28 cellular contexts compared by ENCODE assay signal in genomic region chr3:115552007-115552406, GRCh38.
"Had no signal": no experiment of that assay in that cellular context is flagged by ENCODE, and none has a peak within 500 bp of the region (broad histone marks: within the 10 kb centered on the region; RNA-seq: fewer than 3 reads in every experiment).

No MANE protein-coding gene starts in this region.

- H3K36me3 ChIP-seq: ascending aorta, cardiac muscle cell, SJCRH30 had no signal

- ATAC-seq: activated CD4-positive, alpha-beta T cell treated with anti-CD3 and anti-CD28 coated beads for 36 hours; activated CD4-positive, CD25-positive, alpha-beta regulatory T cell treated with anti-CD3 and anti-CD28 coated beads, Interleukin-2, amount 50 U/mL, for 24 hours; activated CD8-positive, alpha-beta T cell treated with anti-CD3 and anti-CD28 coated beads, Interleukin-2, amount 10 ng/mL, durations not matched to agents 7 days and 5 days; WTC11 had no signal

- H3K36me3 Mint-ChIP-seq: activated naive CD4-positive, alpha-beta T cell treated with anti-CD3 and anti-CD28 coated beads, Interleukin-2, amount 50 U/mL, for 24 hours; activated naive CD8-positive, alpha-beta T cell treated with anti-CD3 and anti-CD28 coated beads, Interleukin-2, amount 10 ng/mL, durations not matched to agents 7 days and 5 days; WTC11 had no signal

- H3K27ac ChIP-seq: ascending aorta, cardiac muscle cell, SJCRH30 had no signal

- DNase-seq: activated CD4-positive, alpha-beta T cell treated with anti-CD3 and anti-CD28 coated beads for 36 hours; activated CD4-positive, alpha-beta T cell treated with anti-CD3 and anti-CD28 coated beads, Interleukin-2, amount 10 ng/mL, durations not matched to agents 7 days and 5 days; activated CD4-positive, alpha-beta T cell treated with anti-CD3 and anti-CD28 coated beads, Interleukin-2, amount 50 U/mL, for 48 hours; activated CD8-positive, alpha-beta T cell treated with anti-CD3 and anti-CD28 coated beads, Interleukin-2, amount 10 ng/mL, durations not matched to agents 7 days and 5 days; activated gamma-delta T cell; activated naive CD4-positive, alpha-beta T cell treated with Interleukin-2 at 50 U/mL for 16 hours; activated naive CD8-positive, alpha-beta T cell treated with anti-CD3 and anti-CD28 coated beads, Interleukin-2, amount 10 ng/mL, durations not matched to agents 7 days and 5 days; activated T-cell treated with anti-CD3 and anti-CD28 coated beads, Interleukin-2, amount 50 U/mL, for 24 hours; amygdala; Karpas-422; KBM-7; NCI-H1105; NCI-H1417 treated with DMSO at 0.1 percent for 48 hours; NCI-H187 treated with DMSO at 0.1 percent for 48 hours; NCI-H2081; NCI-H226; NCI-H524 treated with DMSO at 0.1 percent for 48 hours; NK-92 treated with Interleukin-12 subunit alpha and Interleukin-12 subunit beta, amount 100 ng/mL, for 24 hours; SHP77; SJCRH30; T1000 had no signal

- H3K4me1 Mint-ChIP-seq: activated CD4-positive, alpha-beta T cell treated with anti-CD3 and anti-CD28 coated beads for 36 hours; activated CD4-positive, alpha-beta T cell treated with anti-CD3 and anti-CD28 coated beads, Interleukin-2, amount 10 ng/mL, durations not matched to agents 7 days and 5 days; activated naive CD4-positive, alpha-beta T cell treated with anti-CD3 and anti-CD28 coated beads, Interleukin-2, amount 50 U/mL, for 24 hours; activated naive CD8-positive, alpha-beta T cell treated with anti-CD3 and anti-CD28 coated beads, Interleukin-2, amount 10 ng/mL, durations not matched to agents 7 days and 5 days; central memory CD8-positive, alpha-beta T cell had no signal

- H3K4me3 ChIP-seq: ascending aorta, cardiac muscle cell, SJCRH30 had no signal

- H3K27ac Mint-ChIP-seq: activated CD4-positive, alpha-beta T cell treated with anti-CD3 and anti-CD28 coated beads for 36 hours; activated CD4-positive, alpha-beta T cell treated with anti-CD3 and anti-CD28 coated beads, Interleukin-2, amount 10 ng/mL, durations not matched to agents 7 days and 5 days; activated CD8-positive, alpha-beta T cell treated with anti-CD3 and anti-CD28 coated beads, Interleukin-2, amount 10 ng/mL, durations not matched to agents 7 days and 5 days; activated naive CD4-positive, alpha-beta T cell treated with anti-CD3 and anti-CD28 coated beads, Interleukin-2, amount 50 U/mL, for 24 hours; activated naive CD8-positive, alpha-beta T cell treated with anti-CD3 and anti-CD28 coated beads, Interleukin-2, amount 10 ng/mL, durations not matched to agents 7 days and 5 days; activated T-cell treated with anti-CD3 and anti-CD28 coated beads, Interleukin-2, amount 50 U/mL, for 24 hours; activated T-helper 2 cell treated with anti-CD3 and anti-CD28 coated beads, Interferon-gamma antibody, Interleukin-2, Interleukin-4, amounts not matched to agents 10 μg/mL and 5 μg/mL and 100 μg/mL, durations not matched to agents 14 hours and 24 hours and 36 hours; WTC11 had no signal

- H3K9me3 Mint-ChIP-seq: activated CD4-positive, alpha-beta T cell treated with anti-CD3 and anti-CD28 coated beads, Interleukin-2, amount 10 ng/mL, durations not matched to agents 7 days and 5 days; activated naive CD4-positive, alpha-beta T cell treated with anti-CD3 and anti-CD28 coated beads, Interleukin-2, amount 50 U/mL, for 24 hours; activated naive CD8-positive, alpha-beta T cell treated with anti-CD3 and anti-CD28 coated beads, Interleukin-2, amount 10 ng/mL, durations not matched to agents 7 days and 5 days; activated T-cell treated with anti-CD3 and anti-CD28 coated beads, Interleukin-2, amount 50 U/mL, for 24 hours; activated T-helper 2 cell treated with anti-CD3 and anti-CD28 coated beads, Interferon-gamma antibody, Interleukin-2, Interleukin-4, amounts not matched to agents 10 μg/mL and 5 μg/mL and 100 μg/mL, durations not matched to agents 14 hours and 24 hours and 36 hours; central memory CD8-positive, alpha-beta T cell; WTC11 had no signal

- H3K9me3 ChIP-seq: ascending aorta, SJCRH30 had no signal

- H3K4me1 ChIP-seq: SJCRH30 had no signal

- H3K27me3 ChIP-seq: ascending aorta, cardiac muscle cell, SJCRH30 had no signal

- H3K4me3 Mint-ChIP-seq: activated CD4-positive, alpha-beta T cell treated with anti-CD3 and anti-CD28 coated beads for 36 hours; activated CD4-positive, alpha-beta T cell treated with anti-CD3 and anti-CD28 coated beads, Interleukin-2, amount 10 ng/mL, durations not matched to agents 7 days and 5 days; activated CD8-positive, alpha-beta T cell treated with anti-CD3 and anti-CD28 coated beads, Interleukin-2, amount 10 ng/mL, durations not matched to agents 7 days and 5 days; activated naive CD4-positive, alpha-beta T cell treated with anti-CD3 and anti-CD28 coated beads, Interleukin-2, amount 50 U/mL, for 24 hours; activated naive CD8-positive, alpha-beta T cell treated with anti-CD3 and anti-CD28 coated beads, Interleukin-2, amount 10 ng/mL, durations not matched to agents 7 days and 5 days; activated T-cell treated with anti-CD3 and anti-CD28 coated beads, Interleukin-2, amount 50 U/mL, for 24 hours; central memory CD8-positive, alpha-beta T cell; WTC11 had no signal
